ENCODE assay signal across 12 cellular contexts in the genomic region with DNA sequence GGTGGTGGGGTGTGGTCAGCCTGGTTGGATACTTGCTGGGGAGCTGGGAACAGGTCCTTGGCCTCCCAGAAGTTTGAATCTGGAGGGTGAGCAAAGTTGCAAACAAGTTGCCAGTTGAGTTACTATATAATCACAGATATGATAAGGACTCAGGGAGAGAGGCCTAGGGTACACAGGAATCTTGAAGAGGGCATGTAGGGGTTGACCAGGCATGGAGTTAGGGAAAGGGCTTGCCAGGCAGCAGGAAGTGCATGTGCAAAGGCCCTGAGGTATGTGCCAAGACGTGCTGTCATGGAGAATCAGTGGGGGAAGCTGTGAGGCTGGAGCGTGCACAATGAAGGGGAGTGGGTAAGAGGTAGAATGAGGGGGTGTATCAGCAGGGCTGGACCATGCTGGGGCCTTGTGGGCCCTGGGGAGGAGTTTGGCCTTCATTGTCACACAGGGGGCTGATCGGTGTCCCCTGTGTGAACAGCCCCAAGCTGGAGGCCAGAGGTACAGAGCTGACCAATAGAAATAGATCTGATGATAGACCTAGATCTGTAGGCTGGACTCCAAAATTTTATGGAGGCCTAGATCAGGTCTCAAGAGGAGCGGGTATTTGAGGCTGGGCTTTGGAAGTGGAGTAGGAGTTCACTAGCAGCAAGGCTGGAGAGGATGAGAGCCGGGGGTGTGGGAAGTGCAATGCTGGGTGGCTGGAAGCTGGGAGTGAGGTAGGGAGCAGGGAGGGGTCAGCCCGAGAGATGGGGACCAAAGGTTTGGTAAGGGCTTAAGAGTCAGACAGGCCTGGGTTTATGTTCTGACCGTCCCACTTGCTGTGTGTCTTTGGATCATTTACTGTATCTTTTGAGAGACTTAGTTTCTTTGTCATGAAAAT. TPM values are rescaled to one million over a fixed set of nuclear protein-coding genes. Genes with fewer than 3 reads are reported as not detected.
DNase-seq lines count a peak whose midpoint lies in the region; ATAC-seq, FAIRE-seq and TF ChIP-seq lines count a peak whose summit lies in the region.
"Had no signal": no experiment of that assay in that cellular context is flagged by ENCODE, and none has a peak within 500 bp of the region (broad histone marks: within the 10 kb centered on the region; RNA-seq: fewer than 3 reads in every experiment).

No MANE protein-coding gene starts in this region.

- BruUV-seq in HepG2 (replicated peaks; lab: Mats Ljungman, UMichigan) = no TSS peak

- intact Hi-C loops in HepG2 (cut with micrococcal nuclease; ENCODE audit: unreplicated experiment) = no loop called here
- intact Hi-C loops in right lobe of liver (cut with DNase I) = no loop called here
- intact Hi-C loops in breast epithelium (cut with DNase I; ENCODE audit: low total_unique reads) = loop anchor here (10.0 kb wide), 1 partner anchor 54 kb away; no protein-coding TSS in a partner anchor

- peak overlapping the region; percentile 84 for H3K27ac Mint-ChIP-seq in neural crest cell (ENCODE audit: unreplicated experiment)
- H3K27ac Mint-ChIP-seq: activated CD4-positive, alpha-beta memory T cell treated with anti-CD3 and anti-CD28 coated beads for 36 hours; activated naive CD4-positive, alpha-beta T cell treated with anti-CD3 and anti-CD28 coated beads for 36 hours had no signal

- H3K9me3 ChIP-seq in HepG2 (ENCODE audit: low read length) = no peaks in the 10 kb centered on the region
- H3K9me3 ChIP-seq in right lobe of liver = no peaks in the 10 kb centered on the region
- H3K9me3 ChIP-seq in breast epithelium = no peaks in the 10 kb centered on the region

- TF ChIP-seq POLR2A in HepG2 (IDR thresholded peaks at IDR 0.05; ENCODE audit: insufficient read depth in 1 of 2, low read depth in 2 of 2, low read length in 2 of 2) (peak in 1 of 2 experiments; percentile 10; a peak in 1 of 4 replicates), right lobe of liver (IDR thresholded peaks at IDR 0.05) (no peak), breast epithelium (IDR thresholded peaks at IDR 0.05) (no peak)

- POLR2A ChIA-PET in HepG2 (lab: Yijun Ruan, JAX) = interaction anchor here (1.1 to 2.0 kb wide), 7 partner anchors 9 to 171 kb away, joined by 3 to 9 read pairs (median 4); no protein-coding TSS in a partner anchor

- H3K36me3 ChIP-seq in HepG2 (replicated peaks in 1 of 2; ENCODE audit: control insufficient read depth in 1 of 2, insufficient read depth in 2 of 2, low read length in 2 of 2) = peaks cover 28 to 61% of the 10 kb centered on the region in 2 experiments
- H3K36me3 ChIP-seq in right lobe of liver = no peaks in the 10 kb centered on the region
- H3K36me3 ChIP-seq in breast epithelium = no peaks in the 10 kb centered on the region

- no peak for TF ChIP-seq EP300 in HepG2 (IDR thresholded peaks at IDR 0.05; ENCODE audit: low read depth in 2 of 2, low read length in 2 of 2)
- no peak for TF ChIP-seq EP300 in HepG2 (CRISPR knock-in tag; IDR thresholded peaks at IDR 0.05; ENCODE audit: borderline replicate concordance)

- DNase-seq in HepG2 (ENCODE audit: low spot score) (no peak), right lobe of liver (no peak), breast epithelium (ENCODE audit: low spot score in 2 of 2) (no peak), neural crest cell (ENCODE audit: low read depth, low spot score) (no peak), NCI-H446 (lab: John Stamatoyannopoulos, UW) (no peak), NCI-H2196 (lab: John Stamatoyannopoulos, UW; ENCODE audit: unreplicated experiment) (no peak), NK-92 (lab: John Stamatoyannopoulos, UW; ENCODE audit: unreplicated experiment) (no peak), NCI-H2029 treated with DMSO at 0.1 percent for 48 hours (lab: John Stamatoyannopoulos, UW) (no peak)
- DNase-seq: activated naive CD4-positive, alpha-beta T cell treated with anti-CD3 and anti-CD28 coated beads for 36 hours; NCI-H2171 had no signal

- peaks cover 0 to 5% of the 10 kb centered on the region in 2 experiments; a peak in 1 of 5 replicates for H3K27me3 ChIP-seq in HepG2 (ENCODE audit: control insufficient read depth in 1 of 2, insufficient read depth in 2 of 2, low read length in 2 of 2)
- no peaks in the 10 kb centered on the region for H3K27me3 ChIP-seq in right lobe of liver
- H3K27me3 ChIP-seq in breast epithelium = no peaks in the 10 kb centered on the region

- no peak overlapping the region for H3K9ac ChIP-seq in HepG2 (ENCODE audit: insufficient read depth, low read depth, low read length)

- peaks cover 73% of the 10 kb centered on the region for H4K20me1 ChIP-seq in HepG2 (ENCODE audit: insufficient read depth, low read length)

- H3K27ac ChIP-seq in HepG2 (ENCODE audit: extremely low read length, insufficient read depth, low read length) (peak overlapping the region; percentile 13), right lobe of liver (no peak overlapping the region), breast epithelium (peak overlapping the region; percentile 41 to 90)

- CTCF ChIA-PET in HepG2 (lab: Yijun Ruan, JAX; ENCODE audit: low intra/inter-chr PET ratio, low total read pairs) = no interaction called here

- peak; percentile 39 for FAIRE-seq in HepG2 (lab: Jason Lieb, UNC)
- FAIRE-seq: urothelium cell line had no signal

- ATAC-seq in HepG2 (no peak), right lobe of liver (no peak)

- H3K4me2 ChIP-seq in HepG2 (ENCODE audit: low read depth, low read length) = peak overlapping the region; percentile 8; the same call in 1 of the 2 replicates

- no peaks in the 10 kb centered on the region for H3K27me3 Mint-ChIP-seq in neural crest cell (ENCODE audit: low read depth)
- H3K27me3 Mint-ChIP-seq: activated CD4-positive, alpha-beta memory T cell treated with anti-CD3 and anti-CD28 coated beads for 36 hours had no signal

- H2AFZ ChIP-seq in HepG2 (ENCODE audit: low read length) = no peak overlapping the region

- TF ChIP-seq RAD21 in HepG2 (CRISPR knock-in tag; IDR thresholded peaks at IDR 0.05) = no peak

- H3K79me2 ChIP-seq in HepG2 (ENCODE audit: insufficient read depth, low read length) = peaks cover 85% of the 10 kb centered on the region

- H3K4me3 ChIP-seq in HepG2 (replicated peaks in 1 of 3; ENCODE audit: insufficient read depth in 1 of 3, low read depth in 2 of 3, low read length in 3 of 3) (no peak overlapping the region), right lobe of liver (no peak overlapping the region), breast epithelium (no peak overlapping the region)

- no peaks in the 10 kb centered on the region for H3K36me3 Mint-ChIP-seq in neural crest cell (ENCODE audit: low read depth)
- H3K36me3 Mint-ChIP-seq: activated CD4-positive, alpha-beta memory T cell treated with anti-CD3 and anti-CD28 coated beads for 36 hours had no signal

- peak overlapping the region; percentile 84 for H3K4me3 Mint-ChIP-seq in neural crest cell
- H3K4me3 Mint-ChIP-seq: activated CD4-positive, alpha-beta memory T cell treated with anti-CD3 and anti-CD28 coated beads for 36 hours had no signal

- peaks cover 62% of the 10 kb centered on the region for H3K4me1 Mint-ChIP-seq in neural crest cell

- peaks cover 68% of the 10 kb centered on the region for H3K4me1 ChIP-seq in HepG2 (ENCODE audit: insufficient read depth, low read length)
- peaks cover 0 to 12% (median 3%) of the 10 kb centered on the region in 4 donors for H3K4me1 ChIP-seq in right lobe of liver
- H3K4me1 ChIP-seq in breast epithelium = peaks cover 0 to 7% of the 10 kb centered on the region in 2 donors

- H3K9me3 Mint-ChIP-seq in neural crest cell = no peaks in the 10 kb centered on the region
- H3K9me3 Mint-ChIP-seq: activated CD4-positive, alpha-beta memory T cell treated with anti-CD3 and anti-CD28 coated beads for 36 hours; activated naive CD4-positive, alpha-beta T cell treated with anti-CD3 and anti-CD28 coated beads for 36 hours had no signal

- WGBS in HepG2 (ENCODE audit: low lambda C conversion rate) = 92% methylated on average over 7 of the region's 7 CpGs
- 66% methylated on average over 7 of the region's 7 CpGs for WGBS in right lobe of liver (ENCODE audit: insufficient coverage, low coverage, low lambda C conversion rate, missing lambda C conversion rate)

- TF ChIP-seq CTCF in HepG2 (CRISPR knock-in tag; IDR thresholded peaks at IDR 0.05) = no peak
- TF ChIP-seq CTCF in right lobe of liver (IDR thresholded peaks at IDR 0.05) = no peak
- no peak for TF ChIP-seq CTCF in breast epithelium (IDR thresholded peaks at IDR 0.05)
- TF ChIP-seq CTCF in neural crest cell (conservative IDR thresholded peaks at IDR 0.05) = no peak

- in situ Hi-C loops in HepG2 (cut with HindIII; ENCODE audit: extremely low pct_ligation_motif_present, low pct_unique_long_range_greater_than_20kb) = no loop called here

RNA-seq across cellular contexts. Expression of gene SRC, which starts 2.9 kb away (rescaled TPM):
- total RNA-seq in HepG2 (2016; rRNA removed; fragmentation: Illumina TruSeq; extraction: Trizol) (54.7 and 59.7 TPM in 2 replicates), right lobe of liver (10 to 100 TPM in 4 of 6 experiments, 1 to 10 TPM in 2; 3.1 to 17.3 (median 11.2) TPM), breast epithelium (10 to 100 TPM; 12.8 to 25.6 (median 20.6) TPM), neural crest cell (58.6 and 60.4 TPM in 2 replicates)
- total RNA-seq in HepG2 (2016; cell fraction: cytosol; rRNA removed; fragmentation: Illumina TruSeq; extraction: Trizol; ENCODE audit: low read depth) = 18.4 and 21.0 TPM in 2 replicates
- 48.2 and 56.8 TPM in 2 replicates for total RNA-seq in HepG2 (2016; cell fraction: insoluble cytoplasmic fraction; rRNA removed; fragmentation: Illumina TruSeq; extraction: Trizol)
- total RNA-seq in HepG2 (2016; cell fraction: membrane; rRNA removed; fragmentation: Illumina TruSeq; extraction: Trizol) = 25.3 and 30.3 TPM in 2 replicates
- 60.1 and 65.6 TPM in 2 replicates for total RNA-seq in HepG2 (2016; cell fraction: nucleus; rRNA removed; fragmentation: Illumina TruSeq; extraction: Trizol)
- 192 and 229 TPM in 2 replicates for polyA plus RNA-seq in HepG2 (2011; rRNA removed)
- polyA plus RNA-seq in HepG2 (2011; cell fraction: cytosol; rRNA removed) = 97.4 and 112 TPM in 2 replicates
- 448 and 459 TPM in 2 replicates for polyA plus RNA-seq in HepG2 (2011; cell fraction: nucleus; rRNA removed)
- polyA plus RNA-seq in HepG2 (2012) = 148 and 158 TPM in 2 replicates
- polyA plus RNA-seq in HepG2 (2016; cell fraction: cytosol; fragmentation: Illumina TruSeq; extraction: Trizol; ENCODE audit: low read depth) = 3.4 and 4.0 TPM in 2 replicates
- polyA plus RNA-seq in HepG2 (2016; cell fraction: insoluble cytoplasmic fraction; fragmentation: Illumina TruSeq; extraction: Trizol; ENCODE audit: low read depth) = 43.5 and 52.9 TPM in 2 replicates
- polyA plus RNA-seq in HepG2 (2016; cell fraction: membrane; fragmentation: Illumina TruSeq; extraction: Trizol; ENCODE audit: low read depth) = 13.5 and 16.0 TPM in 2 replicates
- polyA plus RNA-seq in HepG2 (2016; cell fraction: nucleus; fragmentation: Illumina TruSeq; extraction: Trizol; ENCODE audit: insufficient read depth, low read depth) = 92.1 and 101 TPM in 2 replicates
- 0.87 and 280 TPM in 2 replicates for polyA minus RNA-seq in HepG2 (2011; rRNA and poly(A)+ RNA removed; ENCODE audit: low replicate concordance)
- 92.5 and 127 TPM in 2 replicates for polyA minus RNA-seq in HepG2 (2011; cell fraction: cytosol; rRNA and poly(A)+ RNA removed)
- 209 and 267 TPM in 2 replicates for polyA minus RNA-seq in HepG2 (2011; cell fraction: nucleus; rRNA and poly(A)+ RNA removed)

RNA-seq across cellular contexts. Expression of gene MANBAL, which starts 59.4 kb away (rescaled TPM):
- 16.5 and 18.6 TPM in 2 replicates for total RNA-seq in HepG2 (2016; rRNA removed; fragmentation: Illumina TruSeq; extraction: Trizol)
- total RNA-seq in HepG2 (2016; cell fraction: cytosol; rRNA removed; fragmentation: Illumina TruSeq; extraction: Trizol; ENCODE audit: low read depth) = 10.8 and 15.2 TPM in 2 replicates
- 15.1 and 16.2 TPM in 2 replicates for total RNA-seq in HepG2 (2016; cell fraction: insoluble cytoplasmic fraction; rRNA removed; fragmentation: Illumina TruSeq; extraction: Trizol)
- total RNA-seq in HepG2 (2016; cell fraction: membrane; rRNA removed; fragmentation: Illumina TruSeq; extraction: Trizol) = 25.3 and 29.5 TPM in 2 replicates
- total RNA-seq in HepG2 (2016; cell fraction: nucleus; rRNA removed; fragmentation: Illumina TruSeq; extraction: Trizol) = 15.3 and 19.6 TPM in 2 replicates
- 70.2 and 74.1 TPM in 2 replicates for polyA plus RNA-seq in HepG2 (2011; rRNA removed)
- 93.3 and 98.4 TPM in 2 replicates for polyA plus RNA-seq in HepG2 (2011; cell fraction: cytosol; rRNA removed)
- 35.2 and 44.3 TPM in 2 replicates for polyA plus RNA-seq in HepG2 (2011; cell fraction: nucleus; rRNA removed)
- polyA plus RNA-seq in HepG2 (2012) = 45.7 and 46.8 TPM in 2 replicates
- 48.1 and 71.4 TPM in 2 replicates for polyA plus RNA-seq in HepG2 (2016; cell fraction: cytosol; fragmentation: Illumina TruSeq; extraction: Trizol; ENCODE audit: low read depth)
- polyA plus RNA-seq in HepG2 (2016; cell fraction: insoluble cytoplasmic fraction; fragmentation: Illumina TruSeq; extraction: Trizol; ENCODE audit: low read depth) = 55.8 and 57.5 TPM in 2 replicates
- polyA plus RNA-seq in HepG2 (2016; cell fraction: membrane; fragmentation: Illumina TruSeq; extraction: Trizol; ENCODE audit: low read depth) = 67.6 and 91.3 TPM in 2 replicates
- polyA plus RNA-seq in HepG2 (2016; cell fraction: nucleus; fragmentation: Illumina TruSeq; extraction: Trizol; ENCODE audit: insufficient read depth, low read depth) = 68.3 and 69.5 TPM in 2 replicates
- 47.1 and 62.0 TPM in 2 replicates for polyA minus RNA-seq in HepG2 (2011; rRNA and poly(A)+ RNA removed; ENCODE audit: low replicate concordance)
- 11.5 and 14.7 TPM in 2 replicates for polyA minus RNA-seq in HepG2 (2011; cell fraction: cytosol; rRNA and poly(A)+ RNA removed)
- polyA minus RNA-seq in HepG2 (2011; cell fraction: nucleus; rRNA and poly(A)+ RNA removed) = 7.6 and 12.7 TPM in 2 replicates
- 10 to 100 TPM; 11.4 to 16.0 (median 12.8) TPM for total RNA-seq in right lobe of liver
- total RNA-seq in breast epithelium = 10 to 100 TPM; 31.8 to 42.0 (median 34.7) TPM
- 44.8 and 50.8 TPM in 2 replicates for total RNA-seq in neural crest cell

Comparison
In these comparisons a context has a peak if more than half of its experiments do, and no peak if none do; other contexts are left out.
1. H3K27ac ChIP-seq: peak in HepG2 (single experiment) and breast epithelium (2 of 2); none in right lobe of liver (0 of 3).